In genomic region chr10:124300224-124300623, GRCh38 we compare ENCODE assay signal across 25 cellular contexts.
"Had no signal": no experiment of that assay in that cellular context is flagged by ENCODE, and none has a peak within 500 bp of the region (broad histone marks: within the 10 kb centered on the region; RNA-seq: fewer than 3 reads in every experiment).

No MANE protein-coding gene starts in this region.

- DNase-seq: activated CD4-positive, alpha-beta memory T cell treated with anti-CD3 and anti-CD28 coated beads for 36 hours; activated CD4-positive, alpha-beta T cell treated with anti-CD3 and anti-CD28 coated beads, Interleukin-2, amount 10 ng/mL, durations not matched to agents 7 days and 5 days; activated CD4-positive, CD25-positive, alpha-beta regulatory T cell; activated gamma-delta T cell; activated naive CD4-positive, alpha-beta T cell treated with anti-CD3 and anti-CD28 coated beads for 36 hours; amygdala; brain microvascular endothelial cell; cerebellar nuclear complex; MG63; MV-4-11; NCI-H1092 treated with DMSO at 0.1 percent for 48 hours; NCI-H1417 treated with DMSO at 0.1 percent for 48 hours; NCI-H1694; NCI-H2029; NCI-H345; NCI-H510A; NCI-H526 treated with DMSO at 0.1 percent for 48 hours; NCI-H82; RPMI8226; SIG-M5; T-helper 17 cell; T-helper 9 cell had no signal

- H3K36me3 ChIP-seq: brain microvascular endothelial cell, cardiac muscle cell, MG63 had no signal

- H3K27ac ChIP-seq: brain microvascular endothelial cell, cardiac muscle cell, KMS-11, VCaP had no signal

- H3K9ac ChIP-seq: KMS-11 had no signal

- H3K4me3 ChIP-seq: cardiac muscle cell, MG63 had no signal

- ATAC-seq: T-helper 17 cell had no signal

- H3K27me3 ChIP-seq: brain microvascular endothelial cell, cardiac muscle cell, MG63 had no signal

- H3K4me2 ChIP-seq: KMS-11 had no signal
